In genomic region chr10:22715290-22715625, GRCh38 we compare ENCODE assay signal across 11 cellular contexts. TPM values are rescaled to one million over a fixed set of nuclear protein-coding genes. Genes with fewer than 3 reads are reported as not detected.
A peak's percentile ranks its signal among the peaks of the same experiment; 100 is the strongest.
DNase-seq lines count a peak whose midpoint lies in the region; ATAC-seq, FAIRE-seq and TF ChIP-seq lines count a peak whose summit lies in the region.
"Had no signal": no experiment of that assay in that cellular context is flagged by ENCODE, and none has a peak within 500 bp of the region (broad histone marks: within the 10 kb centered on the region; RNA-seq: fewer than 3 reads in every experiment).

No MANE protein-coding gene starts in this region.

- intact Hi-C loops in HepG2 (cut with micrococcal nuclease; ENCODE audit: unreplicated experiment): loop anchor here (10.0 kb wide), 1 partner anchor 50 kb away; no protein-coding TSS in a partner anchor
- intact Hi-C loops in right lobe of liver (cut with DNase I): no loop called here
- intact Hi-C loops in lower lobe of right lung (cut with DNase I): no loop called here
- intact Hi-C loops in thyroid gland (cut with DNase I): no loop called here

- in situ Hi-C loops in HepG2 (cut with HindIII; ENCODE audit: extremely low pct_ligation_motif_present, low pct_unique_long_range_greater_than_20kb): loop anchor here (10.0 to 25.0 kb wide), 2 partner anchors 110 to 403 kb away; partner anchors contain the start of genes BMI1 and COMMD3

- CTCF ChIA-PET in HepG2 (lab: Yijun Ruan, JAX; ENCODE audit: low intra/inter-chr PET ratio, low total read pairs): no interaction called here

- no peak for DNase-seq in HepG2 (ENCODE audit: low spot score)
- DNase-seq in right lobe of liver: no peak
- DNase-seq in activated naive CD4-positive, alpha-beta T cell treated with anti-CD3 and anti-CD28 coated beads, Interleukin-2, amount 50 U/mL, for 72 hours (ENCODE audit: low spot score in 2 of 2): no peak
- DNase-seq in lower lobe of right lung: no peak
- no peak for DNase-seq in type B pancreatic cell (ENCODE audit: extremely low spot score, unreplicated experiment)
- DNase-seq in thyroid gland: no peak
- no peak for DNase-seq in NCI-H2171 treated with DMSO at 0.1 percent for 48 hours (lab: John Stamatoyannopoulos, UW)
- no peak for DNase-seq in NCI-H1092 treated with DMSO at 0.1 percent for 48 hours (lab: John Stamatoyannopoulos, UW)
- DNase-seq: COR-L47, NCI-H69 had no signal

- H3K4me1 Mint-ChIP-seq in type B pancreatic cell (ENCODE audit: unreplicated experiment): peaks cover 6% of the 10 kb centered on the region

- peaks cover 11% of the 10 kb centered on the region for H3K27me3 Mint-ChIP-seq in type B pancreatic cell

- H3K27ac ChIP-seq in HepG2 (ENCODE audit: extremely low read length, insufficient read depth, low read length) (no peak overlapping the region), right lobe of liver (no peak overlapping the region), lower lobe of right lung (peak overlapping the region; percentile 87), thyroid gland (no peak overlapping the region)

- ATAC-seq in HepG2: no peak
- ATAC-seq in right lobe of liver: no peak
- no peak for ATAC-seq in activated naive CD4-positive, alpha-beta T cell treated with anti-CD3 and anti-CD28 coated beads, Interleukin-2, amount 50 U/mL, for 72 hours
- no peak for ATAC-seq in lower lobe of right lung

- peak overlapping the region; percentile 15 to 30 for H3K27ac Mint-ChIP-seq in activated naive CD4-positive, alpha-beta T cell treated with anti-CD3 and anti-CD28 coated beads, Interleukin-2, amount 50 U/mL, for 72 hours
- peak overlapping the region; percentile 41 for H3K27ac Mint-ChIP-seq in type B pancreatic cell

- POLR2A ChIA-PET in HepG2 (lab: Yijun Ruan, JAX): no interaction called here

- H2AFZ ChIP-seq in HepG2 (ENCODE audit: low read length): no peak overlapping the region

- H3K4me2 ChIP-seq in HepG2 (ENCODE audit: low read depth, low read length): peak overlapping the region; percentile 69; the same call in 1 of the 2 replicates

- no peak overlapping the region for H3K9ac ChIP-seq in HepG2 (ENCODE audit: insufficient read depth, low read depth, low read length)

- TF ChIP-seq EP300 in HepG2 (IDR thresholded peaks at IDR 0.05; ENCODE audit: low read depth in 2 of 2, low read length in 2 of 2) (no peak), HepG2 (CRISPR knock-in tag; IDR thresholded peaks at IDR 0.05; ENCODE audit: borderline replicate concordance) (no peak)

- H3K4me1 ChIP-seq in HepG2 (ENCODE audit: insufficient read depth, low read length) (peaks cover 39% of the 10 kb centered on the region), right lobe of liver (peaks cover 0 to 23% (median 8%) of the 10 kb centered on the region in 4 donors), lower lobe of right lung (peaks cover 29% of the 10 kb centered on the region), thyroid gland (peaks cover 23 to 30% of the 10 kb centered on the region in 2 donors)

- no peaks in the 10 kb centered on the region for H3K9me3 ChIP-seq in HepG2 (ENCODE audit: low read length)
- H3K9me3 ChIP-seq in right lobe of liver: no peaks in the 10 kb centered on the region
- H3K9me3 ChIP-seq in lower lobe of right lung: no peaks in the 10 kb centered on the region
- H3K9me3 ChIP-seq in thyroid gland: no peaks in the 10 kb centered on the region

- TF ChIP-seq RAD21 in HepG2 (CRISPR knock-in tag; IDR thresholded peaks at IDR 0.05): no peak

- TF ChIP-seq CTCF in HepG2 (CRISPR knock-in tag; IDR thresholded peaks at IDR 0.05): no peak
- no peak for TF ChIP-seq CTCF in right lobe of liver (IDR thresholded peaks at IDR 0.05)
- TF ChIP-seq CTCF in lower lobe of right lung (IDR thresholded peaks at IDR 0.05): no peak
- no peak for TF ChIP-seq CTCF in type B pancreatic cell (conservative IDR thresholded peaks at IDR 0.05)
- no peak for TF ChIP-seq CTCF in thyroid gland (IDR thresholded peaks at IDR 0.05)

- H3K79me2 ChIP-seq in HepG2 (ENCODE audit: insufficient read depth, low read length): peaks cover 31% of the 10 kb centered on the region

- H3K4me3 ChIP-seq in HepG2 (replicated peaks in 1 of 3; ENCODE audit: insufficient read depth in 1 of 3, low read depth in 2 of 3, low read length in 3 of 3) (no peak overlapping the region), right lobe of liver (no peak overlapping the region), lower lobe of right lung (no peak overlapping the region), thyroid gland (replicated peaks in 1 of 3) (no peak overlapping the region)

- peak overlapping the region; percentile 87 for H3K4me3 Mint-ChIP-seq in type B pancreatic cell

- H3K36me3 ChIP-seq in HepG2 (replicated peaks in 1 of 2; ENCODE audit: control insufficient read depth in 1 of 2, insufficient read depth in 2 of 2, low read length in 2 of 2) (no peaks in the 10 kb centered on the region), right lobe of liver (no peaks in the 10 kb centered on the region), lower lobe of right lung (no peaks in the 10 kb centered on the region), thyroid gland (no peaks in the 10 kb centered on the region)

- BruUV-seq in HepG2 (replicated peaks; lab: Mats Ljungman, UMichigan): no TSS peak

- TF ChIP-seq POLR2A in HepG2 (IDR thresholded peaks at IDR 0.05; ENCODE audit: insufficient read depth in 1 of 2, low read depth in 2 of 2, low read length in 2 of 2) (no peak), right lobe of liver (IDR thresholded peaks at IDR 0.05) (no peak), thyroid gland (IDR thresholded peaks at IDR 0.05) (no peak)

- 62% methylated on average over 7 of the region's 7 CpGs for WGBS in HepG2 (ENCODE audit: low lambda C conversion rate)
- WGBS in right lobe of liver (ENCODE audit: insufficient coverage, low coverage, low lambda C conversion rate, missing lambda C conversion rate): 89% methylated on average over 7 of the region's 7 CpGs
- 80 to 86% methylated on average over 7 of the region's 7 CpGs for WGBS in thyroid gland, 2 donors

- H3K27me3 ChIP-seq in HepG2 (ENCODE audit: control insufficient read depth in 1 of 2, insufficient read depth in 2 of 2, low read length in 2 of 2): peaks cover 1 to 3% of the 10 kb centered on the region in 2 experiments; a peak in 3 of 5 replicates
- no peaks in the 10 kb centered on the region for H3K27me3 ChIP-seq in right lobe of liver
- no peaks in the 10 kb centered on the region for H3K27me3 ChIP-seq in lower lobe of right lung (ENCODE audit: low read depth)
- no peaks in the 10 kb centered on the region for H3K27me3 ChIP-seq in thyroid gland

- H3K9me3 Mint-ChIP-seq in activated naive CD4-positive, alpha-beta T cell treated with anti-CD3 and anti-CD28 coated beads, Interleukin-2, amount 50 U/mL, for 72 hours: no peaks in the 10 kb centered on the region
- no peaks in the 10 kb centered on the region for H3K9me3 Mint-ChIP-seq in type B pancreatic cell

- no peak for FAIRE-seq in HepG2 (lab: Jason Lieb, UNC)
- FAIRE-seq: bronchial epithelial cell had no signal

- no peaks in the 10 kb centered on the region; the same call in 1 of the 2 replicates for H4K20me1 ChIP-seq in HepG2 (ENCODE audit: insufficient read depth, low read length)

- peaks cover 0 to 9% of the 10 kb centered on the region in 2 donors for H3K36me3 Mint-ChIP-seq in activated naive CD4-positive, alpha-beta T cell treated with anti-CD3 and anti-CD28 coated beads, Interleukin-2, amount 50 U/mL, for 72 hours
- no peaks in the 10 kb centered on the region for H3K36me3 Mint-ChIP-seq in type B pancreatic cell

TF ChIP-seq in HepG2, 621 proteins besides CTCF, POLR2A, EP300 and RAD21:
- no peak for TF ChIP-seq TFAP4 (IDR thresholded peaks at IDR 0.05; ENCODE audit: borderline replicate concordance, low read depth)
- no peak for TF ChIP-seq PTBP1 (IDR thresholded peaks at IDR 0.05; ENCODE audit: low read depth, low read length, poor library complexity, severe bottlenecking)

RNA-seq across cellular contexts. Expression of gene PIP4K2A, which starts 0.9 kb away (rescaled TPM):
- total RNA-seq in HepG2 (2016; rRNA removed; fragmentation: Illumina TruSeq; extraction: Trizol): 22.6 and 25.7 TPM in 2 replicates
- total RNA-seq in HepG2 (2016; cell fraction: cytosol; rRNA removed; fragmentation: Illumina TruSeq; extraction: Trizol; ENCODE audit: low read depth): 6.1 and 10.2 TPM in 2 replicates
- total RNA-seq in HepG2 (2016; cell fraction: insoluble cytoplasmic fraction; rRNA removed; fragmentation: Illumina TruSeq; extraction: Trizol): 20.3 and 22.2 TPM in 2 replicates
- 24.0 and 27.4 TPM in 2 replicates for total RNA-seq in HepG2 (2016; cell fraction: membrane; rRNA removed; fragmentation: Illumina TruSeq; extraction: Trizol)
- 11.6 and 11.8 TPM in 2 replicates for total RNA-seq in HepG2 (2016; cell fraction: nucleus; rRNA removed; fragmentation: Illumina TruSeq; extraction: Trizol)
- 7.1 and 9.1 TPM in 2 replicates for polyA plus RNA-seq in HepG2 (2011; rRNA removed)
- polyA plus RNA-seq in HepG2 (2011; cell fraction: cytosol; rRNA removed): 5.3 and 6.6 TPM in 2 replicates
- polyA plus RNA-seq in HepG2 (2011; cell fraction: nucleus; rRNA removed): 2.9 and 4.2 TPM in 2 replicates
- 5.0 and 6.5 TPM in 2 replicates for polyA plus RNA-seq in HepG2 (2012)
- polyA plus RNA-seq in HepG2 (2016; cell fraction: cytosol; fragmentation: Illumina TruSeq; extraction: Trizol; ENCODE audit: low read depth): 5.4 and 7.9 TPM in 2 replicates
- polyA plus RNA-seq in HepG2 (2016; cell fraction: insoluble cytoplasmic fraction; fragmentation: Illumina TruSeq; extraction: Trizol; ENCODE audit: low read depth): 25.0 and 34.3 TPM in 2 replicates
- 18.1 and 20.5 TPM in 2 replicates for polyA plus RNA-seq in HepG2 (2016; cell fraction: membrane; fragmentation: Illumina TruSeq; extraction: Trizol; ENCODE audit: low read depth)
- polyA plus RNA-seq in HepG2 (2016; cell fraction: nucleus; fragmentation: Illumina TruSeq; extraction: Trizol; ENCODE audit: insufficient read depth, low read depth): 13.7 and 14.2 TPM in 2 replicates
- 6.7 and 9.6 TPM in 2 replicates for polyA minus RNA-seq in HepG2 (2011; rRNA and poly(A)+ RNA removed; ENCODE audit: low replicate concordance)
- 11.4 and 13.8 TPM in 2 replicates for polyA minus RNA-seq in HepG2 (2011; cell fraction: cytosol; rRNA and poly(A)+ RNA removed)
- 19.6 and 21.5 TPM in 2 replicates for polyA minus RNA-seq in HepG2 (2011; cell fraction: nucleus; rRNA and poly(A)+ RNA removed)
- 10 to 100 TPM in 5 of 6 experiments, 1 to 10 TPM in 1; 8.1 to 27.6 (median 12.0) TPM for total RNA-seq in right lobe of liver
- 100 to 1,000 TPM in 1 of 2 donors, 10 to 100 TPM in 1; 87.7 to 137 TPM for total RNA-seq in activated naive CD4-positive, alpha-beta T cell treated with anti-CD3 and anti-CD28 coated beads, Interleukin-2, amount 50 U/mL, for 72 hours
- total RNA-seq in lower lobe of right lung: 67.6 TPM
- total RNA-seq in type B pancreatic cell (ENCODE audit: low replicate concordance): 15.7 and 26.3 TPM in 2 replicates
- 10 to 100 TPM; 16.5 to 23.2 (median 19.3) TPM for total RNA-seq in thyroid gland
